22 cellular contexts compared by ENCODE assay signal in the genomic region with DNA sequence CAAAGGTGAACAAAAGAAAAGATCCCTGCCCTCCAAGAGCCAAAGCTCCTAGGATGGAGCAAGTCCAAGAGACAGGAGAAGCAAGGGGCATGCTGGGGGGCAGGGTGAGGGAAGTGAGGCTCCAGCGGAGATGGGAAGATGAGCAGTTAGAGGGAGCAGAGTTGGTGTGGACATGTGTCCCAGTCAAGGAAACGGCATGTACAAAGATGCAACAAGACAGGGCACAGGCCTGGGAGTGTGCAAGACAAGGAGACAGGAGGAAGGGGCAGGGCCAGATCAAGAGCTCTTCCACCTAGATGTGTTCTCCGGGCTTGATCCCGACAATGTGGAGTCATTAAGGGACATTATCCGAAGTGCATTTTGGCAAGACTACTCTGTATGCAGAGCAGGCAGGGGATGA.
DNase-seq lines count a peak whose midpoint lies in the region; ATAC-seq, FAIRE-seq and TF ChIP-seq lines count a peak whose summit lies in the region.
"Had no signal": no experiment of that assay in that cellular context is flagged by ENCODE, and none has a peak within 500 bp of the region (broad histone marks: within the 10 kb centered on the region; RNA-seq: fewer than 3 reads in every experiment).

No MANE protein-coding gene starts in this region.

- H3K27me3 ChIP-seq in stomach smooth muscle (ENCODE audit: control insufficient read depth in 1 of 2, insufficient read depth in 2 of 2, low read length in 2 of 2) = no peaks in the 10 kb centered on the region
- H3K27me3 ChIP-seq: left lung had no signal

- H3K27me3 Mint-ChIP-seq in activated CD4-positive, alpha-beta memory T cell treated with anti-CD3 and anti-CD28 coated beads for 36 hours = no peaks in the 10 kb centered on the region
- H3K27me3 Mint-ChIP-seq in activated CD4-positive, alpha-beta memory T cell treated with anti-CD3 and anti-CD28 coated beads, Interleukin-2, amount 10 ng/mL, durations not matched to agents 7 days and 5 days = no peaks in the 10 kb centered on the region
- no peaks in the 10 kb centered on the region for H3K27me3 Mint-ChIP-seq in activated CD8-positive, alpha-beta T cell treated with anti-CD3 and anti-CD28 coated beads for 36 hours
- H3K27me3 Mint-ChIP-seq: type B pancreatic cell had no signal

- FAIRE-seq in kidney (lab: Jason Lieb, UNC) = no peak
- FAIRE-seq: A204.1, frontal cortex had no signal

- H3K27ac ChIP-seq in kidney (ENCODE audit: low read depth in 2 of 2, low read length in 2 of 2) (no peak overlapping the region), stomach smooth muscle (ENCODE audit: low read length) (peak overlapping the region; percentile 41)
- H3K27ac ChIP-seq: parathyroid adenoma, RWPE1 had no signal

- no peak overlapping the region for H3K4me3 Mint-ChIP-seq in activated CD4-positive, alpha-beta memory T cell treated with anti-CD3 and anti-CD28 coated beads for 36 hours
- H3K4me3 Mint-ChIP-seq in activated CD4-positive, alpha-beta memory T cell treated with anti-CD3 and anti-CD28 coated beads, Interleukin-2, amount 10 ng/mL, durations not matched to agents 7 days and 5 days = no peak overlapping the region
- no peak overlapping the region for H3K4me3 Mint-ChIP-seq in activated CD8-positive, alpha-beta T cell treated with anti-CD3 and anti-CD28 coated beads for 36 hours
- H3K4me3 Mint-ChIP-seq: type B pancreatic cell had no signal

- H3K36me3 ChIP-seq in kidney (ENCODE audit: control insufficient read depth in 1 of 2, insufficient read depth in 2 of 2, low read length in 2 of 2) (no peaks in the 10 kb centered on the region), stomach smooth muscle (ENCODE audit: control insufficient read depth in 2 of 2, insufficient read depth in 2 of 2, low read length in 2 of 2) (peaks cover 0 to 8% of the 10 kb centered on the region in 2 donors)
- H3K36me3 ChIP-seq: HAP-1 had no signal

- no peaks in the 10 kb centered on the region for H3K9me3 Mint-ChIP-seq in activated CD4-positive, alpha-beta memory T cell treated with anti-CD3 and anti-CD28 coated beads for 36 hours
- no peaks in the 10 kb centered on the region for H3K9me3 Mint-ChIP-seq in activated CD4-positive, alpha-beta memory T cell treated with anti-CD3 and anti-CD28 coated beads, Interleukin-2, amount 10 ng/mL, durations not matched to agents 7 days and 5 days
- no peaks in the 10 kb centered on the region for H3K9me3 Mint-ChIP-seq in activated CD8-positive, alpha-beta T cell treated with anti-CD3 and anti-CD28 coated beads for 36 hours
- H3K9me3 Mint-ChIP-seq: type B pancreatic cell had no signal

- H3K27ac Mint-ChIP-seq in activated CD4-positive, alpha-beta memory T cell treated with anti-CD3 and anti-CD28 coated beads for 36 hours = peak overlapping the region; percentile 64
- no peak overlapping the region for H3K27ac Mint-ChIP-seq in activated CD4-positive, alpha-beta memory T cell treated with anti-CD3 and anti-CD28 coated beads, Interleukin-2, amount 10 ng/mL, durations not matched to agents 7 days and 5 days
- peak overlapping the region; percentile 67 for H3K27ac Mint-ChIP-seq in activated CD8-positive, alpha-beta T cell treated with anti-CD3 and anti-CD28 coated beads for 36 hours
- H3K27ac Mint-ChIP-seq: type B pancreatic cell had no signal

- H3K9ac ChIP-seq in kidney (ENCODE audit: low read length in 2 of 2) (no peak overlapping the region), stomach smooth muscle (ENCODE audit: low read length in 2 of 2) (no peak overlapping the region)
- H3K9ac ChIP-seq: parathyroid adenoma had no signal

- H3K4me3 ChIP-seq in kidney (ENCODE audit: low read length in 2 of 2) (no peak overlapping the region), stomach smooth muscle (ENCODE audit: low read length in 2 of 2) (peak overlapping the region in 1 of 2 donors; percentile 15)
- H3K4me3 ChIP-seq: HAP-1, left lung, skin epidermis had no signal

- TF ChIP-seq CTCF in activated CD8-positive, alpha-beta T cell treated with anti-CD3 and anti-CD28 coated beads for 36 hours (IDR thresholded peaks at IDR 0.05) = no peak
- TF ChIP-seq CTCF in kidney (IDR thresholded peaks at IDR 0.05; ENCODE audit: borderline replicate concordance, extremely low read depth, insufficient read depth) = no peak

- intact Hi-C loops in activated CD4-positive, alpha-beta memory T cell treated with anti-CD3 and anti-CD28 coated beads for 36 hours (cut with micrococcal nuclease) = no loop called here
- intact Hi-C loops in activated CD8-positive, alpha-beta T cell treated with anti-CD3 and anti-CD28 coated beads for 36 hours (cut with micrococcal nuclease) = no loop called here
- intact Hi-C loops in kidney (cut with DNase I) = no loop called here

- CTCF ChIA-PET in activated CD4-positive, alpha-beta memory T cell treated with anti-CD3 and anti-CD28 coated beads for 36 hours (lab: Charles Lee) = interaction anchor here (1.8 kb wide), 1 partner anchor 251 kb away, joined by 5 read pairs; no protein-coding TSS in a partner anchor
- CTCF ChIA-PET in activated CD4-positive, alpha-beta memory T cell treated with anti-CD3 and anti-CD28 coated beads, Interleukin-2, amount 10 ng/mL, durations not matched to agents 7 days and 5 days (lab: Charles Lee) = interaction anchor here (0.7 to 0.8 kb wide), 2 partner anchors 12 to 248 kb away, joined by 3 to 5 read pairs; no protein-coding TSS in a partner anchor
- CTCF ChIA-PET in activated CD8-positive, alpha-beta T cell treated with anti-CD3 and anti-CD28 coated beads for 36 hours (lab: Charles Lee) = interaction anchor here (1.0 to 1.2 kb wide), 3 partner anchors 10 to 251 kb away, joined by 3 read pairs; no protein-coding TSS in a partner anchor

- H3K9me3 ChIP-seq in kidney (ENCODE audit: control insufficient read depth in 1 of 2, low read length in 2 of 2) (no peaks in the 10 kb centered on the region), stomach smooth muscle (ENCODE audit: control insufficient read depth in 2 of 2, low read length in 2 of 2) (no peaks in the 10 kb centered on the region)
- H3K9me3 ChIP-seq: HAP-1, left lung had no signal

- peaks cover 76% of the 10 kb centered on the region for H3K4me1 Mint-ChIP-seq in activated CD4-positive, alpha-beta memory T cell treated with anti-CD3 and anti-CD28 coated beads for 36 hours (ENCODE audit: low read depth)
- peaks cover 34% of the 10 kb centered on the region for H3K4me1 Mint-ChIP-seq in activated CD4-positive, alpha-beta memory T cell treated with anti-CD3 and anti-CD28 coated beads, Interleukin-2, amount 10 ng/mL, durations not matched to agents 7 days and 5 days
- peaks cover 70% of the 10 kb centered on the region for H3K4me1 Mint-ChIP-seq in activated CD8-positive, alpha-beta T cell treated with anti-CD3 and anti-CD28 coated beads for 36 hours (ENCODE audit: low read depth)

- H3K36me3 Mint-ChIP-seq in activated CD4-positive, alpha-beta memory T cell treated with anti-CD3 and anti-CD28 coated beads for 36 hours = peaks cover 5% of the 10 kb centered on the region
- H3K36me3 Mint-ChIP-seq in activated CD4-positive, alpha-beta memory T cell treated with anti-CD3 and anti-CD28 coated beads, Interleukin-2, amount 10 ng/mL, durations not matched to agents 7 days and 5 days (ENCODE audit: low read depth) = peaks cover 48% of the 10 kb centered on the region
- peaks cover 26% of the 10 kb centered on the region for H3K36me3 Mint-ChIP-seq in activated CD8-positive, alpha-beta T cell treated with anti-CD3 and anti-CD28 coated beads for 36 hours (ENCODE audit: low read depth)

- POLR2A ChIA-PET in activated CD4-positive, alpha-beta memory T cell treated with anti-CD3 and anti-CD28 coated beads for 36 hours (lab: Charles Lee) = no interaction called here
- POLR2A ChIA-PET in activated CD4-positive, alpha-beta memory T cell treated with anti-CD3 and anti-CD28 coated beads, Interleukin-2, amount 10 ng/mL, durations not matched to agents 7 days and 5 days (lab: Charles Lee) = no interaction called here
- POLR2A ChIA-PET in activated CD8-positive, alpha-beta T cell treated with anti-CD3 and anti-CD28 coated beads for 36 hours (lab: Charles Lee) = interaction anchor here (1.0 to 1.1 kb wide), 2 partner anchors 10 to 35 kb away, joined by 3 to 4 read pairs; no protein-coding TSS in a partner anchor

- H3K4me1 ChIP-seq in kidney (ENCODE audit: control insufficient read depth in 1 of 2, insufficient read depth in 1 of 2, low read depth in 1 of 2, low read length in 2 of 2) (peaks cover 0 to 2% of the 10 kb centered on the region in 2 donors), stomach smooth muscle (ENCODE audit: control insufficient read depth, insufficient read depth, low read length) (peaks cover 87% of the 10 kb centered on the region)

- ATAC-seq in activated CD8-positive, alpha-beta T cell treated with anti-CD3 and anti-CD28 coated beads for 36 hours = no peak

- DNase-seq in activated CD4-positive, alpha-beta memory T cell treated with anti-CD3 and anti-CD28 coated beads for 36 hours = no peak
- no peak for DNase-seq in activated CD4-positive, alpha-beta memory T cell treated with anti-CD3 and anti-CD28 coated beads, Interleukin-2, amount 10 ng/mL, durations not matched to agents 7 days and 5 days
- no peak for DNase-seq in activated CD8-positive, alpha-beta T cell treated with anti-CD3 and anti-CD28 coated beads for 36 hours
- peak; percentile 15 for DNase-seq in kidney
- DNase-seq in HPDE6-E6E7 (ENCODE audit: extremely low spot score) = no peak
- DNase-seq in HCEC 1CT = no peak
- DNase-seq in HK-2 (ENCODE audit: unreplicated experiment) = no peak
- DNase-seq: activated CD8-positive, alpha-beta memory T cell treated with anti-CD3 and anti-CD28 coated beads for 24 hours; cortex of kidney; DND-41; left lung; stimulated activated CD4-positive, alpha-beta T cell treated with anti-CD3 and anti-CD28 coated beads, Interleukin-4, amount 100 ng/mL, for 4 hours; stimulated activated CD8-positive, alpha-beta memory T cell treated with anti-CD3 and anti-CD28 coated beads, Interleukin-4, amount 100 ng/mL, for 48 hours; SW 1271 had no signal
